ENCODE assay signal across 22 cellular contexts in genomic region chr4:82802906-82803305, GRCh38.
"Had no signal": no experiment of that assay in that cellular context is flagged by ENCODE, and none has a peak within 500 bp of the region (broad histone marks: within the 10 kb centered on the region; RNA-seq: fewer than 3 reads in every experiment).

No MANE protein-coding gene starts in this region.

- H3K27ac ChIP-seq: neutrophil, parathyroid adenoma, VCaP had no signal

- DNase-seq: activated CD4-positive, alpha-beta T cell treated with anti-CD3 and anti-CD28 coated beads, Interleukin-2, amount 50 U/mL, for 1 hour; activated CD4-positive, CD25-positive, alpha-beta regulatory T cell treated with anti-CD3 and anti-CD28 coated beads, Interleukin-2, amount 50 U/mL, for 72 hours; activated CD8-positive, alpha-beta memory T cell treated with anti-CD3 and anti-CD28 coated beads, Interleukin-2, amount 50 U/mL, for 4 hours; activated effector memory CD4-positive, alpha-beta T cell treated with Interleukin-2 at 50 U/mL for 16 hours; activated T-cell treated with anti-CD3 and anti-CD28 coated beads, Interleukin-2, amount 50 U/mL, for 48 hours; cerebellar nuclear complex; effector memory CD4-positive, alpha-beta T cell; foreskin melanocyte; head of caudate nucleus; kidney; stimulated activated CD4-positive, alpha-beta T cell treated with anti-CD3 and anti-CD28 coated beads, Interleukin-4, amount 100 ng/mL, for 1 hour; stimulated activated naive CD8-positive, alpha-beta T cell treated with anti-CD3 and anti-CD28 coated beads, Interleukin-15, amount 100 ng/mL, for 72 hours; T-helper 9 cell; trophoblast cell had no signal

- H3K4me3 ChIP-seq: lung, smooth muscle cell had no signal

- H3K36me3 ChIP-seq: neutrophil had no signal

- ATAC-seq: left lobe of liver; natural killer cell treated with Interleukin-12 subunit alpha and Interleukin-12 subunit beta and Interleukin-15 and Interleukin-18, amount 100 ng/mL, for 72 hours; sciatic nerve; stimulated activated naive CD8-positive, alpha-beta T cell treated with anti-CD3 and anti-CD28 coated beads, Interleukin-15, amount 100 ng/mL, for 72 hours had no signal

- H3K9me3 ChIP-seq: neutrophil had no signal

- H3K4me1 ChIP-seq: parathyroid adenoma had no signal
